In genomic region chr11:134663506-134664313, GRCh38 we compare ENCODE assay signal across 24 cellular contexts.
"Had no signal": no experiment of that assay in that cellular context is flagged by ENCODE, and none has a peak within 500 bp of the region (broad histone marks: within the 10 kb centered on the region; RNA-seq: fewer than 3 reads in every experiment).

No MANE protein-coding gene starts in this region.

- H3K4me3 ChIP-seq: breast epithelium, left lung, pancreas, SK-N-MC, smooth muscle cell, testis had no signal

- H3K27ac Mint-ChIP-seq: activated B cell treated with CpG ODN at 0.5 μM for 24 hours; activated CD4-positive, alpha-beta memory T cell treated with anti-CD3 and anti-CD28 coated beads for 36 hours; activated naive CD8-positive, alpha-beta T cell treated with anti-CD3 and anti-CD28 coated beads for 36 hours; natural killer cell treated with Interleukin-12 subunit alpha and Interleukin-12 subunit beta and Interleukin-15 and Interleukin-18, amount 100 ng/mL, for 72 hours; T-helper 17 cell had no signal

- H3K9me3 ChIP-seq: breast epithelium, left lung, neutrophil, pancreas, testis had no signal

- H3K4me3 Mint-ChIP-seq: activated B cell treated with CpG ODN at 0.5 μM for 24 hours; activated CD4-positive, alpha-beta memory T cell treated with anti-CD3 and anti-CD28 coated beads for 36 hours; activated naive CD8-positive, alpha-beta T cell treated with anti-CD3 and anti-CD28 coated beads for 36 hours; central memory CD8-positive, alpha-beta T cell; immature natural killer cell; natural killer cell treated with Interleukin-12 subunit alpha and Interleukin-12 subunit beta and Interleukin-15 and Interleukin-18, amount 100 ng/mL, for 72 hours; stimulated activated naive B cell treated with anti-CD40 and anti-IgM and Interleukin-4, amounts not matched to agents 10 μg/mL and 1 μg/mL and 100 μg/mL, for 72 hours; T-helper 17 cell had no signal

- H3K36me3 ChIP-seq: breast epithelium, left lung, neutrophil, pancreas had no signal

- H3K27me3 ChIP-seq: foreskin keratinocyte, neutrophil, pancreas, testis had no signal

- H3K4me1 Mint-ChIP-seq: activated B cell treated with CpG ODN at 0.5 μM for 24 hours; activated naive CD8-positive, alpha-beta T cell treated with anti-CD3 and anti-CD28 coated beads for 36 hours; central memory CD8-positive, alpha-beta T cell; immature natural killer cell; stimulated activated naive B cell treated with anti-CD40 and anti-IgM and Interleukin-4, amounts not matched to agents 10 μg/mL and 1 μg/mL and 100 μg/mL, for 72 hours; T-helper 17 cell had no signal

- H3K4me1 ChIP-seq: breast epithelium, foreskin keratinocyte, left lung, pancreas, testis had no signal

- H3K9me3 Mint-ChIP-seq: central memory CD8-positive, alpha-beta T cell; natural killer cell treated with Interleukin-12 subunit alpha and Interleukin-12 subunit beta and Interleukin-15 and Interleukin-18, amount 100 ng/mL, for 72 hours had no signal

- H3K27ac ChIP-seq: breast epithelium, foreskin keratinocyte, left lung, neutrophil, pancreas, SK-N-MC, testis had no signal

- H3K36me3 Mint-ChIP-seq: activated CD4-positive, alpha-beta memory T cell treated with anti-CD3 and anti-CD28 coated beads for 36 hours; immature natural killer cell; natural killer cell treated with Interleukin-12 subunit alpha and Interleukin-12 subunit beta and Interleukin-15 and Interleukin-18, amount 100 ng/mL, for 72 hours had no signal

- ATAC-seq: foreskin keratinocyte; left lung; pancreas; sciatic nerve; stimulated activated naive B cell treated with anti-CD40 and anti-IgM and Interleukin-4, amounts not matched to agents 10 μg/mL and 1 μg/mL and 100 μg/mL, for 72 hours; T-helper 17 cell had no signal

- H3K27me3 Mint-ChIP-seq: activated B cell treated with CpG ODN at 0.5 μM for 24 hours; stimulated activated naive B cell treated with anti-CD40 and anti-IgM and Interleukin-4, amounts not matched to agents 10 μg/mL and 1 μg/mL and 100 μg/mL, for 72 hours had no signal

- DNase-seq: activated B cell treated with CpG ODN at 0.5 μM for 24 hours; activated CD4-positive, alpha-beta memory T cell treated with anti-CD3 and anti-CD28 coated beads for 36 hours; activated CD4-positive, alpha-beta T cell treated with anti-CD3 and anti-CD28 coated beads for 4 hours; activated naive CD4-positive, alpha-beta T cell treated with Interleukin-2 at 50 U/mL for 16 hours; activated naive CD8-positive, alpha-beta T cell treated with anti-CD3 and anti-CD28 coated beads for 36 hours; erythroblast; foreskin keratinocyte; immature natural killer cell; kidney glomerular epithelial cell; left lung; stimulated activated CD4-positive, alpha-beta T cell treated with anti-CD3 and anti-CD28 coated beads, Interleukin-15, amount 100 ng/mL, for 24 hours; stimulated activated naive B cell treated with anti-CD40 and anti-IgM and Interleukin-4, amounts not matched to agents 10 μg/mL and 1 μg/mL and 100 μg/mL, for 72 hours; SW 1271; T-helper 17 cell; testis; trophoblast cell had no signal
